Comparison of ENCODE assay signal across 1 cellular context in the genomic region with DNA sequence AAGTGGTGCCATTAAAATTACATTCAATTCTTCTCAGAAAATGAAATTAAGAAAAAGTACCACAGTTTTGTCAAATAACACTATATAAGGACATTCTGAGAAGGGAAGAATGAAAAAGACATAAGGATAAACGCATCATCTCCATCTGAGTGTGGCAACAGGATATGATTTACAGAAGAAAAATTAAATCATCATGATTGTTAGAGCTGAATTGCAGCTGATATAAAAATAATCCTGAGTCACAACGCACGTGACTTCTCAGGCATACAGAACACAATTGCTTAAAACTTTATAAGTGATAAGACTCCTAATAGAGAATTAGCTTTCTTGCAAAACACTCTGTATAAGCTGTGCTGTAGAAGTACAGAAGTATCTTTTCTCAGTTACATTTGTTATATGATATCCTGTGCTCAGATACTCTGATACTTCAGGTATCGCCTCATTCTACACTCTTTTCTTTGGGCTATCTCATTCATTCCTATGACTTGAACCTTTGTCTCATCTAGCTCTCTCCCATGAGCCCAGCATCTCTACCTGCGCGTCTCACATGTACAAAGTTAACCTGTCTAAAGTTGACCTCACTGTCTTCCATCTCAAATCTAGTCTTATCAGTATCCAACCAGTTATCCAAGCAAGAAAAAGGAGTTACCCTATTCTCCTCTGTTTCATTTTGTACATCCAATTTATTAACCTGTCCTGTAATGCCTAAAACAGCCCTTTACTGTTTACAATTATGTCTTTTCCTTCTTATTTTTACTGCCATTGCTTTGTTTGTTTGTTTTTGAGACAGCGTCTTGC.
TF ChIP-seq lines count a peak whose summit lies in the region.

No MANE protein-coding gene starts in this region.

TF ChIP-seq in IMR-90, 13 proteins besides CTCF, POLR2A, EP300 and RAD21:
- TF ChIP-seq NFE2L2 (IDR thresholded peaks at IDR 0.05; ENCODE audit: low read depth, low read length) = peak; percentile 78
- no peak for TF ChIP-seq CHD1 (IDR thresholded peaks at IDR 0.05; ENCODE audit: low read depth, low read length)
- TF ChIP-seq RFX5 (IDR thresholded peaks at IDR 0.05; ENCODE audit: low read depth, low read length) = no peak
- TF ChIP-seq MAZ (IDR thresholded peaks at IDR 0.05; ENCODE audit: borderline replicate concordance, low read depth, low read length) = no peak
- TF ChIP-seq SMC3 (IDR thresholded peaks at IDR 0.05; ENCODE audit: low read depth, low read length) = no peak
- TF ChIP-seq MXI1 (IDR thresholded peaks at IDR 0.05; ENCODE audit: borderline replicate concordance, low read depth, low read length) = no peak
- TF ChIP-seq MAFK (IDR thresholded peaks at IDR 0.05; ENCODE audit: low read depth, low read length) = peak; percentile 51; the same call in 1 of the 2 replicates
- TF ChIP-seq, protein P1, sequence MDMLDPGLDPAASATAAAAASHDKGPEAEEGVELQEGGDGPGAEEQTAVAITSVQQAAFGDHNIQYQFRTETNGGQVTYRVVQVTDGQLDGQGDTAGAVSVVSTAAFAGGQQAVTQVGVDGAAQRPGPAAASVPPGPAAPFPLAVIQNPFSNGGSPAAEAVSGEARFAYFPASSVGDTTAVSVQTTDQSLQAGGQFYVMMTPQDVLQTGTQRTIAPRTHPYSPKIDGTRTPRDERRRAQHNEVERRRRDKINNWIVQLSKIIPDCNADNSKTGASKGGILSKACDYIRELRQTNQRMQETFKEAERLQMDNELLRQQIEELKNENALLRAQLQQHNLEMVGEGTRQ (IDR thresholded peaks at IDR 0.05; ENCODE audit: low read depth, low read length) = peak; percentile 87
- peak; percentile 65; the same call in 1 of the 2 replicates for TF ChIP-seq FOS (IDR thresholded peaks at IDR 0.05; ENCODE audit: low read depth, low read length)
- TF ChIP-seq RCOR1 (IDR thresholded peaks at IDR 0.05; ENCODE audit: insufficient replicate concordance, low read length) = no peak
- TF ChIP-seq CEBPB (IDR thresholded peaks at IDR 0.05; ENCODE audit: low read depth, low read length) = peak; percentile 94
- TF ChIP-seq BHLHE40 (IDR thresholded peaks at IDR 0.05; ENCODE audit: low read depth, low read length) = peak; percentile 95
- no peak for TF ChIP-seq ELK1 (IDR thresholded peaks at IDR 0.05; ENCODE audit: borderline replicate concordance, low read depth, low read length)
